Comparison of ENCODE assay signal across 10 cellular contexts in genomic region chr9:73916016-73916673, GRCh38.
A peak's percentile ranks its signal among the peaks of the same experiment; 100 is the strongest.
DNase-seq lines count a peak whose midpoint lies in the region; ATAC-seq and TF ChIP-seq lines count a peak whose summit lies in the region.
"Had no signal": no experiment of that assay in that cellular context is flagged by ENCODE, and none has a peak within 500 bp of the region (broad histone marks: within the 10 kb centered on the region; RNA-seq: fewer than 3 reads in every experiment).

No MANE protein-coding gene starts in this region.

- DNase-seq in SK-N-SH (peak; percentile 1), SK-MEL-5 (ENCODE audit: low read depth, low spot score) (peak; percentile 75), globus pallidus (ENCODE audit: low spot score) (peak; percentile 14), superior temporal gyrus (ENCODE audit: extremely low spot score) (peak; percentile 21), NCI-H1092 treated with DMSO at 0.1 percent for 48 hours (lab: John Stamatoyannopoulos, UW) (no peak), T-helper 2 cell (no peak), aorta (no peak)
- DNase-seq: NCI-H187 treated with DMSO at 0.1 percent for 48 hours had no signal

- H3K4me2 ChIP-seq in SK-N-SH, result no peak overlapping the region

- no peak overlapping the region for H2AFZ ChIP-seq in SK-N-SH (ENCODE audit: low read depth)

- peak; percentile 22 for TF ChIP-seq CTCF in SK-N-SH (IDR thresholded peaks at IDR 0.05)

- H4K20me1 ChIP-seq in SK-N-SH (ENCODE audit: insufficient read depth), result no peaks in the 10 kb centered on the region

- intact Hi-C loops in aorta (cut with DNase I), result no loop called here

- peak; percentile 35; the same call in 1 of the 2 replicates for TF ChIP-seq RAD21 in SK-N-SH (IDR thresholded peaks at IDR 0.05; ENCODE audit: low read length)

- H3K9me3 ChIP-seq in SK-N-SH, result no peaks in the 10 kb centered on the region
- H3K9me3 ChIP-seq in aorta (ENCODE audit: control insufficient read depth, low read length), result no peaks in the 10 kb centered on the region
- H3K9me3 ChIP-seq: SJSA1 had no signal

- 40% methylated on average over 6 of the region's 6 CpGs for WGBS in SK-N-SH (ENCODE audit: low lambda C conversion rate)
- 52 to 55% methylated on average over 6 of the region's 6 CpGs for WGBS in aorta, 2 donors

- ATAC-seq in SK-N-SH treated with all-trans-retinoic acid at 6 μM for 48 hours, result no peak
- no peak for ATAC-seq in aorta (ENCODE audit: low FRiP score)

- in situ Hi-C loops in SK-MEL-5 (cut with HindIII; ENCODE audit: low pct_unique_long_range_greater_than_20kb, low sequenced_read_pairs), result no loop called here

- H3F3A ChIP-seq in SK-N-SH (replicated peaks; ENCODE audit: insufficient read depth), result no peaks in the 10 kb centered on the region

- no peaks in the 10 kb centered on the region for H3K36me3 ChIP-seq in SK-N-SH (replicated peaks in 1 of 2; ENCODE audit: control insufficient read depth in 1 of 2, insufficient read depth in 2 of 2, low read length in 1 of 2)
- no peaks in the 10 kb centered on the region for H3K36me3 ChIP-seq in aorta (ENCODE audit: control insufficient read depth in 1 of 2, insufficient read depth in 2 of 2, low read length in 1 of 2)
- H3K36me3 ChIP-seq: SJSA1 had no signal

- H3K9me2 ChIP-seq in SK-N-SH, result no peaks in the 10 kb centered on the region

- no peaks in the 10 kb centered on the region for H3K79me2 ChIP-seq in SK-N-SH (ENCODE audit: insufficient read depth)

- POLR2A ChIA-PET in SK-N-SH (lab: Yijun Ruan, JAX), result no interaction called here

- H3K27ac ChIP-seq in SK-N-SH (ENCODE audit: low read depth in 2 of 2, low read length in 1 of 2) (no peak overlapping the region), aorta (ENCODE audit: low read depth in 1 of 2, low read length in 2 of 2) (no peak overlapping the region)
- H3K27ac ChIP-seq: SJSA1 had no signal

- H3K4me3 ChIP-seq in SK-N-SH (ENCODE audit: low read depth in 2 of 2, low read length in 1 of 2), result no peak overlapping the region
- H3K4me3 ChIP-seq in aorta (ENCODE audit: low read length in 2 of 2), result no peak overlapping the region
- H3K4me3 ChIP-seq: SJSA1 had no signal

- no peak overlapping the region for H3K9ac ChIP-seq in SK-N-SH

- CTCF ChIA-PET in SK-N-SH (lab: Yijun Ruan, JAX), result no interaction called here

- no peaks in the 10 kb centered on the region for H3K27me3 ChIP-seq in SK-N-SH (ENCODE audit: insufficient read depth)
- no peaks in the 10 kb centered on the region for H3K27me3 ChIP-seq in aorta (ENCODE audit: control insufficient read depth in 1 of 2, insufficient read depth in 2 of 2, low read length in 1 of 2)
- H3K27me3 ChIP-seq: SJSA1 had no signal

- TF ChIP-seq EP300 in SK-N-SH (IDR thresholded peaks at IDR 0.05; ENCODE audit: borderline replicate concordance in 1 of 2, low read depth in 1 of 2, low read length in 1 of 2), result no peak

- no peaks in the 10 kb centered on the region for H3K4me1 ChIP-seq in SK-N-SH (ENCODE audit: control insufficient read depth in 1 of 2, insufficient read depth in 2 of 2, low read depth in 1 of 2, low read length in 1 of 2)
- no peaks in the 10 kb centered on the region for H3K4me1 ChIP-seq in aorta (ENCODE audit: control insufficient read depth in 1 of 2, insufficient read depth in 2 of 2, low read length in 2 of 2)
- H3K4me1 ChIP-seq: SJSA1 had no signal

TF ChIP-seq in SK-N-SH, 30 proteins besides CTCF, POLR2A, EP300 and RAD21:
- TF ChIP-seq USF2 (IDR thresholded peaks at IDR 0.05; ENCODE audit: borderline replicate concordance, low read depth, low read length) (no peak), GABPA (IDR thresholded peaks at IDR 0.05; ENCODE audit: low read depth) (no peak), NFIC (IDR thresholded peaks at IDR 0.05; ENCODE audit: borderline replicate concordance) (no peak), PBX3 (IDR thresholded peaks at IDR 0.05) (no peak), MEF2A (IDR thresholded peaks at IDR 0.05; ENCODE audit: borderline replicate concordance, low read depth) (no peak)

TF ChIP-seq in SK-N-SH treated with all-trans-retinoic acid at 6 μM for 48 hours, 23 proteins besides CTCF, POLR2A, EP300 and RAD21:
- no peak for TF ChIP-seq PATZ1 (CRISPR knock-in tag; IDR thresholded peaks at IDR 0.05; ENCODE audit: borderline replicate concordance)
- no peak for TF ChIP-seq POU6F1 (CRISPR knock-in tag; IDR thresholded peaks at IDR 0.05; ENCODE audit: borderline replicate concordance, low read depth)
- no peak for TF ChIP-seq ESRRG (CRISPR knock-in tag; IDR thresholded peaks at IDR 0.05)
- TF ChIP-seq CSDC2 (CRISPR knock-in tag; IDR thresholded peaks at IDR 0.05), result no peak
- TF ChIP-seq TSHZ2 (CRISPR knock-in tag; IDR thresholded peaks at IDR 0.05), result no peak
- no peak for TF ChIP-seq ZNF70 (CRISPR knock-in tag; IDR thresholded peaks at IDR 0.05)
TF ChIP-seq in SK-N-SH treated with all-trans-retinoic acid at 6 μM for 48 hours: peak in this region for 0.

Comparison
In these comparisons a context has a peak if more than half of its experiments do, and no peak if none do; other contexts are left out.
1. DNase-seq: peak in SK-N-SH (single experiment), SK-MEL-5 (single experiment), globus pallidus (single experiment) and superior temporal gyrus (single experiment); none in NCI-H1092 treated with DMSO at 0.1 percent for 48 hours (single experiment), T-helper 2 cell (0 of 5) and aorta (0 of 2).